Comparison of ENCODE assay signal across 12 cellular contexts in the genomic region with DNA sequence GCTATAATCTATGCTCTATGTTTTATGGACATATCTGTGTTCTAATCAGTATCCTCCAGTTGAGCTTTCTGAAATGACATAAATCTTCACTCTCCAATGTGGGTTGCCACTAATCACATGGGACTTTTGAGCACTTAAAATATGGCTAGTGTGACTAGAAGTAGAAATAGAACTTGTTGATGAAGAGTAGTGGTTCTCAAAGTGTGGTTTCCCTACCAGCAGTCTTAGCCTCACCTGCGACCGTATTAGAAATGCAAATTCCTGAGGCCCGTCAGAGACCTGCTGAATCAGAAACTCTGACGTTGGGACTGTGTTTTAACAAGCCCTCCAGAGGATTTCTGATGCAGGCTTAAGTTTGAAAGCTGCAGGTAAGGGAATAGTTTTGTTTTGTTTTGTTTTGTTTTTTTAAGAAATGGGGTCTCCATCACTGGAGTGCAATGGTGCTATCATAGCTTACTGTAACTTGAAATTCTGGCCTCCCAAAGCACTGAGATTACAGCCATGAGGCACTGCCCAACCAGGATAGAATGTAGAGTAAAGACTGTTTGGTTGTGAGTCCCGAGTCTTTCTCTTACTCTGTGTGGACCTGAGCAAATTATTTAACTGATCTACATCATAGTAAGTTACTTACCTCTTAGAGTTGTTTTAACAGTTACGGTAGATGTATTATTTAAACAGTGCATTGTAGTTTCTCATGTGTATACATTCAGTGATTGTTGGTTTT. TPM values are rescaled to one million over a fixed set of nuclear protein-coding genes. Genes with fewer than 3 reads are reported as not detected.
A peak's percentile ranks its signal among the peaks of the same experiment; 100 is the strongest.
DNase-seq lines count a peak whose midpoint lies in the region; ATAC-seq lines count a peak whose summit lies in the region.
"Had no signal": no experiment of that assay in that cellular context is flagged by ENCODE, and none has a peak within 500 bp of the region (broad histone marks: within the 10 kb centered on the region; RNA-seq: fewer than 3 reads in every experiment).

No MANE protein-coding gene starts in this region.

- H3K9me3 Mint-ChIP-seq in T-cell, result no peaks in the 10 kb centered on the region

- no peaks in the 10 kb centered on the region for H3K27me3 Mint-ChIP-seq in T-cell
- H3K27me3 Mint-ChIP-seq: T-helper 17 cell had no signal

- H3K4me1 Mint-ChIP-seq in T-cell, result no peaks in the 10 kb centered on the region
- H3K4me1 Mint-ChIP-seq: T-helper 17 cell had no signal

- peak; percentile 94 for ATAC-seq in GM19372 (IDR thresholded peaks at IDR 0.05; ENCODE audit: low read depth, unreplicated experiment)
- ATAC-seq in HG02678 (IDR thresholded peaks at IDR 0.05; ENCODE audit: unreplicated experiment), result peak; percentile 97
- peak; percentile 98 for ATAC-seq in HG03439 (IDR thresholded peaks at IDR 0.05; ENCODE audit: unreplicated experiment)
- ATAC-seq in T-cell (replicated peaks in 1 of 4), result no peak
- ATAC-seq: T-helper 17 cell had no signal

- H3K27ac Mint-ChIP-seq in T-cell, result no peak overlapping the region
- H3K27ac Mint-ChIP-seq: T-helper 17 cell had no signal

- peaks cover 49% of the 10 kb centered on the region for H3K36me3 Mint-ChIP-seq in T-cell

- POLR2A ChIA-PET in T-cell (lab: Charles Lee), result interaction anchor here in 1 of 2 donors (0.6 kb wide), 1 partner anchor 17 kb away, joined by 3 read pairs; no protein-coding TSS in a partner anchor

- no peak overlapping the region for H3K4me3 Mint-ChIP-seq in T-cell
- H3K4me3 Mint-ChIP-seq: T-helper 17 cell had no signal

- DNase-seq in T-cell, result no peak
- DNase-seq in DMS153 treated with DMSO at 0.1 percent for 48 hours (lab: John Stamatoyannopoulos, UW; ENCODE audit: unreplicated experiment), result no peak
- no peak for DNase-seq in NCI-H187 treated with DMSO at 0.1 percent for 48 hours (lab: John Stamatoyannopoulos, UW)
- DNase-seq in superior temporal gyrus (ENCODE audit: extremely low spot score), result no peak
- DNase-seq: DMS79 treated with DMSO at 0.1 percent for 48 hours, H7, NCI-H82, T-helper 17 cell had no signal

- CTCF ChIA-PET in T-cell (lab: Charles Lee), result interaction anchor here (0.7 kb wide), 2 partner anchors 279 to 1693 kb away, joined by 3 read pairs; no protein-coding TSS in a partner anchor

- H3K4me3 ChIP-seq in GM08714 (ENCODE audit: low read length), result peak overlapping the region; percentile 28; the same call in 1 of the 2 replicates

RNA-seq across cellular contexts. Expression of a gene that starts 21.7 kb away (rescaled TPM):
- total RNA-seq in T-cell, result 10 to 100 TPM in 3 of 5 donors, 1 to 10 TPM in 2; 6.8 to 16.0 (median 13.5) TPM

RNA-seq across cellular contexts. Expression of a gene that starts 24.1 kb away (rescaled TPM):
- total RNA-seq in T-cell, result 10 to 100 TPM; 54.3 to 66.4 (median 62.3) TPM

RNA-seq across cellular contexts. Expression of a gene that starts 24.4 kb away (rescaled TPM):
- 10 to 100 TPM; 20.8 to 32.2 (median 27.1) TPM for total RNA-seq in T-cell

RNA-seq across cellular contexts. Expression of a gene that starts 38.3 kb away (rescaled TPM):
- 10 to 100 TPM; 54.1 to 64.4 (median 57.4) TPM for total RNA-seq in T-cell

Comparison
In these comparisons a context has a peak if more than half of its experiments do, and no peak if none do; other contexts are left out.
1. ATAC-seq: peak in GM19372 (single experiment), HG02678 (single experiment) and HG03439 (single experiment); none in T-cell (0 of 4).